Comparison of ENCODE assay signal across 1 cellular context in the genomic region with DNA sequence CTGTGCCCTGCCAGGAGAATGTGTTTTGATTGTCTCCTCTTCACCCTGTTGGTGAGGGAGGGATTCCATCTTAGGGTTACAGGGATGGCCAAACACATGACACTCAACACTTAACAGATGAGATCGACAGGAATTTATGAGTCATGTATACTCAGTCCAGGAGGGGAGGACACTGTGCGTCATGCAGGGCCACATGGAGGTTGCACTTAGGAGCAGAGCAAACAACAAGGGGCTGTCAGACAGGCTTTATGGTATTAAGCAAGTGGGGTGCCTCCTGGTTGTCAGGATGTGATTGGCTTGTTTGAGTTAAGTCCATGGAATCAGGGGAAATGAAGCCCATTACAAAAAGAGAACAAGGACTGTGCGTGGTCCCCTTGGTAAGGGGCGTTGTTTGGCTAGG.
TF ChIP-seq lines count a peak whose summit lies in the region.

No MANE protein-coding gene starts in this region.

TF ChIP-seq in HepG2, 621 proteins besides CTCF, POLR2A, EP300 and RAD21 (continued from another document):
- TF ChIP-seq, protein P1, sequence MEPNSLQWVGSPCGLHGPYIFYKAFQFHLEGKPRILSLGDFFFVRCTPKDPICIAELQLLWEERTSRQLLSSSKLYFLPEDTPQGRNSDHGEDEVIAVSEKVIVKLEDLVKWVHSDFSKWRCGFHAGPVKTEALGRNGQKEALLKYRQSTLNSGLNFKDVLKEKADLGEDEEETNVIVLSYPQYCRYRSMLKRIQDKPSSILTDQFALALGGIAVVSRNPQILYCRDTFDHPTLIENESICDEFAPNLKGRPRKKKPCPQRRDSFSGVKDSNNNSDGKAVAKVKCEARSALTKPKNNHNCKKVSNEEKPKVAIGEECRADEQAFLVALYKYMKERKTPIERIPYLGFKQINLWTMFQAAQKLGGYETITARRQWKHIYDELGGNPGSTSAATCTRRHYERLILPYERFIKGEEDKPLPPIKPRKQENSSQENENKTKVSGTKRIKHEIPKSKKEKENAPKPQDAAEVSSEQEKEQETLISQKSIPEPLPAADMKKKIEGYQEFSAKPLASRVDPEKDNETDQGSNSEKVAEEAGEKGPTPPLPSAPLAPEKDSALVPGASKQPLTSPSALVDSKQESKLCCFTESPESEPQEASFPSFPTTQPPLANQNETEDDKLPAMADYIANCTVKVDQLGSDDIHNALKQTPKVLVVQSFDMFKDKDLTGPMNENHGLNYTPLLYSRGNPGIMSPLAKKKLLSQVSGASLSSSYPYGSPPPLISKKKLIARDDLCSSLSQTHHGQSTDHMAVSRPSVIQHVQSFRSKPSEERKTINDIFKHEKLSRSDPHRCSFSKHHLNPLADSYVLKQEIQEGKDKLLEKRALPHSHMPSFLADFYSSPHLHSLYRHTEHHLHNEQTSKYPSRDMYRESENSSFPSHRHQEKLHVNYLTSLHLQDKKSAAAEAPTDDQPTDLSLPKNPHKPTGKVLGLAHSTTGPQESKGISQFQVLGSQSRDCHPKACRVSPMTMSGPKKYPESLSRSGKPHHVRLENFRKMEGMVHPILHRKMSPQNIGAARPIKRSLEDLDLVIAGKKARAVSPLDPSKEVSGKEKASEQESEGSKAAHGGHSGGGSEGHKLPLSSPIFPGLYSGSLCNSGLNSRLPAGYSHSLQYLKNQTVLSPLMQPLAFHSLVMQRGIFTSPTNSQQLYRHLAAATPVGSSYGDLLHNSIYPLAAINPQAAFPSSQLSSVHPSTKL (CRISPR knock-in tag; IDR thresholded peaks at IDR 0.05) = 0 out of 2 replicates have a peak, but pooled peaks have one; percentile 13
- TF ChIP-seq PCBP2 (optimal IDR thresholded peaks at IDR 0.05; ENCODE audit: low read depth, low read length, poor library complexity, severe bottlenecking) (no peak), TEAD3 (CRISPR knock-in tag; optimal IDR thresholded peaks at IDR 0.05; ENCODE audit: borderline replicate concordance) (peak; percentile 38), ZNF747 (CRISPR knock-in tag; IDR thresholded peaks at IDR 0.05; ENCODE audit: borderline replicate concordance) (no peak), RBM22 (optimal IDR thresholded peaks at IDR 0.05; ENCODE audit: low read length) (no peak), TCF7 (IDR thresholded peaks at IDR 0.05; ENCODE audit: low read depth) (no peak), ZNF501 (CRISPR knock-in tag; IDR thresholded peaks at IDR 0.05) (no peak), KLF15 (CRISPR knock-in tag; IDR thresholded peaks at IDR 0.05; ENCODE audit: borderline replicate concordance) (no peak), JDP2 (CRISPR knock-in tag; IDR thresholded peaks at IDR 0.05; ENCODE audit: borderline replicate concordance) (no peak)
- TF ChIP-seq, protein P2, sequence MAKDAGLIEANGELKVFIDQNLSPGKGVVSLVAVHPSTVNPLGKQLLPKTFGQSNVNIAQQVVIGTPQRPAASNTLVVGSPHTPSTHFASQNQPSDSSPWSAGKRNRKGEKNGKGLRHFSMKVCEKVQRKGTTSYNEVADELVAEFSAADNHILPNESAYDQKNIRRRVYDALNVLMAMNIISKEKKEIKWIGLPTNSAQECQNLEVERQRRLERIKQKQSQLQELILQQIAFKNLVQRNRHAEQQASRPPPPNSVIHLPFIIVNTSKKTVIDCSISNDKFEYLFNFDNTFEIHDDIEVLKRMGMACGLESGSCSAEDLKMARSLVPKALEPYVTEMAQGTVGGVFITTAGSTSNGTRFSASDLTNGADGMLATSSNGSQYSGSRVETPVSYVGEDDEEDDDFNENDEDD (CRISPR knock-in tag; IDR thresholded peaks at IDR 0.05; ENCODE audit: borderline replicate concordance) = no peak
- TF ChIP-seq, protein P3, sequence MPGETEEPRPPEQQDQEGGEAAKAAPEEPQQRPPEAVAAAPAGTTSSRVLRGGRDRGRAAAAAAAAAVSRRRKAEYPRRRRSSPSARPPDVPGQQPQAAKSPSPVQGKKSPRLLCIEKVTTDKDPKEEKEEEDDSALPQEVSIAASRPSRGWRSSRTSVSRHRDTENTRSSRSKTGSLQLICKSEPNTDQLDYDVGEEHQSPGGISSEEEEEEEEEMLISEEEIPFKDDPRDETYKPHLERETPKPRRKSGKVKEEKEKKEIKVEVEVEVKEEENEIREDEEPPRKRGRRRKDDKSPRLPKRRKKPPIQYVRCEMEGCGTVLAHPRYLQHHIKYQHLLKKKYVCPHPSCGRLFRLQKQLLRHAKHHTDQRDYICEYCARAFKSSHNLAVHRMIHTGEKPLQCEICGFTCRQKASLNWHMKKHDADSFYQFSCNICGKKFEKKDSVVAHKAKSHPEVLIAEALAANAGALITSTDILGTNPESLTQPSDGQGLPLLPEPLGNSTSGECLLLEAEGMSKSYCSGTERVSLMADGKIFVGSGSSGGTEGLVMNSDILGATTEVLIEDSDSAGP (CRISPR knock-in tag; IDR thresholded peaks at IDR 0.05; ENCODE audit: borderline replicate concordance) = no peak
- TF ChIP-seq, protein P4, sequence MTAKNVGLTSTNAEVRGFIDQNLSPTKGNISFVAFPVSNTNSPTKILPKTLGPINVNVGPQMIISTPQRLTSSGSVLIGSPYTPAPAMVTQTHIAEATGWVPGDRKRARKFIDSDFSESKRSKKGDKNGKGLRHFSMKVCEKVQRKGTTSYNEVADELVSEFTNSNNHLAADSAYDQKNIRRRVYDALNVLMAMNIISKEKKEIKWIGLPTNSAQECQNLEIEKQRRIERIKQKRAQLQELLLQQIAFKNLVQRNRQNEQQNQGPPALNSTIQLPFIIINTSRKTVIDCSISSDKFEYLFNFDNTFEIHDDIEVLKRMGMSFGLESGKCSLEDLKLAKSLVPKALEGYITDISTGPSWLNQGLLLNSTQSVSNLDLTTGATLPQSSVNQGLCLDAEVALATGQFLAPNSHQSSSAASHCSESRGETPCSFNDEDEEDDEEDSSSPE (CRISPR knock-in tag; IDR thresholded peaks at IDR 0.05) = no peak
- TF ChIP-seq, protein P5, sequence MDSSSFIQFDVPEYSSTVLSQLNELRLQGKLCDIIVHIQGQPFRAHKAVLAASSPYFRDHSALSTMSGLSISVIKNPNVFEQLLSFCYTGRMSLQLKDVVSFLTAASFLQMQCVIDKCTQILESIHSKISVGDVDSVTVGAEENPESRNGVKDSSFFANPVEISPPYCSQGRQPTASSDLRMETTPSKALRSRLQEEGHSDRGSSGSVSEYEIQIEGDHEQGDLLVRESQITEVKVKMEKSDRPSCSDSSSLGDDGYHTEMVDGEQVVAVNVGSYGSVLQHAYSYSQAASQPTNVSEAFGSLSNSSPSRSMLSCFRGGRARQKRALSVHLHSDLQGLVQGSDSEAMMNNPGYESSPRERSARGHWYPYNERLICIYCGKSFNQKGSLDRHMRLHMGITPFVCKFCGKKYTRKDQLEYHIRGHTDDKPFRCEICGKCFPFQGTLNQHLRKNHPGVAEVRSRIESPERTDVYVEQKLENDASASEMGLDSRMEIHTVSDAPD (CRISPR knock-in tag; IDR thresholded peaks at IDR 0.05) = no peak
- TF ChIP-seq, protein P6, sequence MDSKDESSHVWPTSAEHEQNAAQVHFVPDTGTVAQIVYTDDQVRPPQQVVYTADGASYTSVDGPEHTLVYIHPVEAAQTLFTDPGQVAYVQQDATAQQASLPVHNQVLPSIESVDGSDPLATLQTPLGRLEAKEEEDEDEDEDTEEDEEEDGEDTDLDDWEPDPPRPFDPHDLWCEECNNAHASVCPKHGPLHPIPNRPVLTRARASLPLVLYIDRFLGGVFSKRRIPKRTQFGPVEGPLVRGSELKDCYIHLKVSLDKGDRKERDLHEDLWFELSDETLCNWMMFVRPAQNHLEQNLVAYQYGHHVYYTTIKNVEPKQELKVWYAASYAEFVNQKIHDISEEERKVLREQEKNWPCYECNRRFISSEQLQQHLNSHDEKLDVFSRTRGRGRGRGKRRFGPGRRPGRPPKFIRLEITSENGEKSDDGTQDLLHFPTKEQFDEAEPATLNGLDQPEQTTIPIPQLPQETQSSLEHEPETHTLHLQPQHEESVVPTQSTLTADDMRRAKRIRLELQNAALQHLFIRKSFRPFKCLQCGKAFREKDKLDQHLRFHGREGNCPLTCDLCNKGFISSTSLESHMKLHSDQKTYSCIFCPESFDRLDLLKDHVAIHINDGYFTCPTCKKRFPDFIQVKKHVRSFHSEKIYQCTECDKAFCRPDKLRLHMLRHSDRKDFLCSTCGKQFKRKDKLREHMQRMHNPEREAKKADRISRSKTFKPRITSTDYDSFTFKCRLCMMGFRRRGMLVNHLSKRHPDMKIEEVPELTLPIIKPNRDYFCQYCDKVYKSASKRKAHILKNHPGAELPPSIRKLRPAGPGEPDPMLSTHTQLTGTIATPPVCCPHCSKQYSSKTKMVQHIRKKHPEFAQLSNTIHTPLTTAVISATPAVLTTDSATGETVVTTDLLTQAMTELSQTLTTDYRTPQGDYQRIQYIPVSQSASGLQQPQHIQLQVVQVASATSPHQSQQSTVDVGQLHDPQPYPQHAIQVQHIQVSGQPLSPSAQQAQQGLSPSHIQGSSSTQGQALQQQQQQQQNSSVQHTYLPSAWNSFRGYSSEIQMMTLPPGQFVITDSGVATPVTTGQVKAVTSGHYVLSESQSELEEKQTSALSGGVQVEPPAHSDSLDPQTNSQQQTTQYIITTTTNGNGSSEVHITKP (CRISPR knock-in tag; IDR thresholded peaks at IDR 0.05; ENCODE audit: low read depth) = no peak
